In the genomic region with DNA sequence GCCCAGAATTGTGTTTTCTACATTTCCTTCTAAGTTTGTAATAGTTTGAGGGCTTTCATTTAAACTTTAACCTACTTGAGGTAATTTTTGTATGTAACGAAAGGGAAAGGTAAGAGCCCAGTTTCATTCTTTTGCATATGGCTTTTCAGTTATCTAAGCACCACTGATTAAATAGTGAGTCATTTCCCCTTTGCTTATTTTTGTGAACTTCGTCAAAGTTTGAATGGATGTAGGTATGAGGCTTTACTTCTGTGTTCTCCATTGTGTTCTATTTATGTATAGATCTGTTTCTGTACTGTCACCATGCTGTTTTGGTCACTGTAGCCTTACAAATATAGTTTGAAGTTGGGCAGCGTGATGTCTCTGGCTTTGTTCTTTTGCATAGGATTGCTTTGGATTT, we compare ENCODE assay signal across 1 cellular context.
TF ChIP-seq lines count a peak whose summit lies in the region.

No MANE protein-coding gene starts in this region.

TF ChIP-seq in GM12878, 131 proteins besides CTCF, POLR2A, EP300 and RAD21:
- TF ChIP-seq, protein P1, sequence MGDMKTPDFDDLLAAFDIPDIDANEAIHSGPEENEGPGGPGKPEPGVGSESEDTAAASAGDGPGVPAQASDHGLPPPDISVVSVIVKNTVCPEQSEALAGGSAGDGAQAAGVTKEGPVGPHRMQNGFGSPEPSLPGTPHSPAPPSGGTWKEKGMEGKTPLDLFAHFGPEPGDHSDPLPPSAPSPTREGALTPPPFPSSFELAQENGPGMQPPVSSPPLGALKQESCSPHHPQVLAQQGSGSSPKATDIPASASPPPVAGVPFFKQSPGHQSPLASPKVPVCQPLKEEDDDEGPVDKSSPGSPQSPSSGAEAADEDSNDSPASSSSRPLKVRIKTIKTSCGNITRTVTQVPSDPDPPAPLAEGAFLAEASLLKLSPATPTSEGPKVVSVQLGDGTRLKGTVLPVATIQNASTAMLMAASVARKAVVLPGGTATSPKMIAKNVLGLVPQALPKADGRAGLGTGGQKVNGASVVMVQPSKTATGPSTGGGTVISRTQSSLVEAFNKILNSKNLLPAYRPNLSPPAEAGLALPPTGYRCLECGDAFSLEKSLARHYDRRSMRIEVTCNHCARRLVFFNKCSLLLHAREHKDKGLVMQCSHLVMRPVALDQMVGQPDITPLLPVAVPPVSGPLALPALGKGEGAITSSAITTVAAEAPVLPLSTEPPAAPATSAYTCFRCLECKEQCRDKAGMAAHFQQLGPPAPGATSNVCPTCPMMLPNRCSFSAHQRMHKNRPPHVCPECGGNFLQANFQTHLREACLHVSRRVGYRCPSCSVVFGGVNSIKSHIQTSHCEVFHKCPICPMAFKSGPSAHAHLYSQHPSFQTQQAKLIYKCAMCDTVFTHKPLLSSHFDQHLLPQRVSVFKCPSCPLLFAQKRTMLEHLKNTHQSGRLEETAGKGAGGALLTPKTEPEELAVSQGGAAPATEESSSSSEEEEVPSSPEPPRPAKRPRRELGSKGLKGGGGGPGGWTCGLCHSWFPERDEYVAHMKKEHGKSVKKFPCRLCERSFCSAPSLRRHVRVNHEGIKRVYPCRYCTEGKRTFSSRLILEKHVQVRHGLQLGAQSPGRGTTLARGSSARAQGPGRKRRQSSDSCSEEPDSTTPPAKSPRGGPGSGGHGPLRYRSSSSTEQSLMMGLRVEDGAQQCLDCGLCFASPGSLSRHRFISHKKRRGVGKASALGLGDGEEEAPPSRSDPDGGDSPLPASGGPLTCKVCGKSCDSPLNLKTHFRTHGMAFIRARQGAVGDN (IDR thresholded peaks at IDR 0.05): no peak
- TF ChIP-seq RAD51 (IDR thresholded peaks at IDR 0.05) (no peak), RELA (IDR thresholded peaks at IDR 0.05; ENCODE audit: borderline replicate concordance, partially characterized antibody) (no peak), ATF7 (IDR thresholded peaks at IDR 0.05; ENCODE audit: low read depth) (peak; percentile 78; the same call in 1 of the 2 replicates), MEF2B (IDR thresholded peaks at IDR 0.05; ENCODE audit: partially characterized antibody, poor library complexity, severe bottlenecking) (peak; percentile 39), KAT2A (conservative IDR thresholded peaks at IDR 0.05; ENCODE audit: control insufficient read depth, low read depth, low read length) (no peak), EGR1 (IDR thresholded peaks at IDR 0.05; ENCODE audit: borderline replicate concordance in 1 of 2, low read depth in 2 of 2, low read length in 2 of 2) (no peak), IKZF2 (IDR thresholded peaks at IDR 0.05) (peak in 1 of 2 experiments; percentile 22; a peak in 2 of 4 replicates), MTA2 (IDR thresholded peaks at IDR 0.05; ENCODE audit: low read depth) (peak; percentile 57; the same call in 1 of the 2 replicates)
- TF ChIP-seq, protein P2, sequence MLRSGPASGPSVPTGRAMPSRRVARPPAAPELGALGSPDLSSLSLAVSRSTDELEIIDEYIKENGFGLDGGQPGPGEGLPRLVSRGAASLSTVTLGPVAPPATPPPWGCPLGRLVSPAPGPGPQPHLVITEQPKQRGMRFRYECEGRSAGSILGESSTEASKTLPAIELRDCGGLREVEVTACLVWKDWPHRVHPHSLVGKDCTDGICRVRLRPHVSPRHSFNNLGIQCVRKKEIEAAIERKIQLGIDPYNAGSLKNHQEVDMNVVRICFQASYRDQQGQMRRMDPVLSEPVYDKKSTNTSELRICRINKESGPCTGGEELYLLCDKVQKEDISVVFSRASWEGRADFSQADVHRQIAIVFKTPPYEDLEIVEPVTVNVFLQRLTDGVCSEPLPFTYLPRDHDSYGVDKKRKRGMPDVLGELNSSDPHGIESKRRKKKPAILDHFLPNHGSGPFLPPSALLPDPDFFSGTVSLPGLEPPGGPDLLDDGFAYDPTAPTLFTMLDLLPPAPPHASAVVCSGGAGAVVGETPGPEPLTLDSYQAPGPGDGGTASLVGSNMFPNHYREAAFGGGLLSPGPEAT (IDR thresholded peaks at IDR 0.05; ENCODE audit: low read depth): peak; percentile 28; the same call in 1 of the 2 replicates
